Comparison of ENCODE assay signal across 8 cellular contexts in the genomic region with DNA sequence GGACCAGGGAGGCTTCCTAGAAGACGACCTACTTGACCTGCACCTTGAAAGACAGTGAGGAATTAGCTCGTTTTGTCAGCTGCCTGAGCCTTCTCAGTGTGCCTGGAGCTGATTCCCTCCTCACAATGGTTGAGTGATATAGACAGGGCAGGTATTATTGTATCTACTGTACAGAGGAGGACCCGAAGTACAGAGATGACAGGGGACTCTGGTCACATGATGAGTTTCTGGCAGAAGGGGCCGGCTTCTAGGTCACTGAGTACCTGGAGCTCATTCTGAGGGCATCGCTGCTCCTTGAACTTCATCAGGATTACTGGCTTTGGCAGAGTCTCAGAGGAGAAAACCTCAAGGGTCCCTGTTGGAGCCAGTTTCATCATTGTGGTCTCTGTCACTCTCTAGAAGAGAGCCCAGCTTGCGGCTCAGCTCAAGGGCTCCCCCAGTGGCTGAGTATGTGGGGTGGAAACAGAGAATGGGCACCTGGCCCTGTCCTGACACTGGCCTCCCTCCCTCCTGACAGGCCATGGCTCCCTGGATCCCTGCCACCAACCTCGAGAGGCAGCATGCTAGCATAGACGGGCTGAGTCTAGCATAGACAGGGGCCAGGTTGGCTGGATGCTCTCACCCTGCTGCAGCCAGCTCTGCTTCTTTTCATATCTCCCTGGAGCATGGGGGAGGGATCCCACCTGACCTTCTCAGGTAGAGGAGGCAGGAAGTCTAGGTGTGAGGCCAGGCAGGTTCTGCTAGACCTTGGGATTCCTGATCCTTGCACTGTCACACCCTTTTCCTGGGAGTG. TPM values are rescaled to one million over a fixed set of nuclear protein-coding genes. Genes with fewer than 3 reads are reported as not detected.
A peak's percentile ranks its signal among the peaks of the same experiment; 100 is the strongest.
DNase-seq lines count a peak whose midpoint lies in the region; ATAC-seq and TF ChIP-seq lines count a peak whose summit lies in the region.

No MANE protein-coding gene starts in this region.

- no peak overlapping the region for H2AFZ ChIP-seq in parathyroid adenoma

- no peak overlapping the region for H3K27ac ChIP-seq in parathyroid adenoma

- H3K27me3 ChIP-seq in parathyroid adenoma (ENCODE audit: control insufficient read depth, insufficient read depth, low read length), result no peaks in the 10 kb centered on the region

- H3K9me3 Mint-ChIP-seq in activated T-cell treated with anti-CD3 and anti-CD28 coated beads, Interleukin-2, amount 50 U/mL, for 72 hours, result no peaks in the 10 kb centered on the region

- peaks cover 27% of the 10 kb centered on the region for H3K4me1 Mint-ChIP-seq in activated T-cell treated with anti-CD3 and anti-CD28 coated beads, Interleukin-2, amount 50 U/mL, for 72 hours (ENCODE audit: low read depth)

- ATAC-seq in activated T-cell treated with anti-CD3 and anti-CD28 coated beads, Interleukin-2, amount 50 U/mL, for 72 hours (replicated peaks in 1 of 2), result peak; percentile 83 to 86
- ATAC-seq in HG03175 (IDR thresholded peaks at IDR 0.05; ENCODE audit: unreplicated experiment) (no peak), HG03469 (IDR thresholded peaks at IDR 0.05; ENCODE audit: unreplicated experiment) (no peak)

- peak; percentile 90 for TF ChIP-seq CTCF in AG10803 (conservative IDR thresholded peaks at IDR 0.05; ENCODE audit: low read length)
- TF ChIP-seq CTCF in parathyroid adenoma (IDR thresholded peaks at IDR 0.05), result peak; percentile 63

- H3K27ac Mint-ChIP-seq in activated T-cell treated with anti-CD3 and anti-CD28 coated beads, Interleukin-2, amount 50 U/mL, for 72 hours, result no peak overlapping the region

- peaks cover 5% of the 10 kb centered on the region for H3K79me2 ChIP-seq in parathyroid adenoma

- peak; percentile 77 for DNase-seq in AG10803 (ENCODE audit: low read depth)
- DNase-seq in GM19238 (ENCODE audit: insufficient read length, low spot score), result peak; percentile 60
- DNase-seq in NCI-H82 treated with DMSO at 0.1 percent for 48 hours (lab: John Stamatoyannopoulos, UW; ENCODE audit: unreplicated experiment), result peak; percentile 26
- DNase-seq in activated T-cell treated with anti-CD3 and anti-CD28 coated beads, Interleukin-2, amount 50 U/mL, for 72 hours, result peak; percentile 68 to 70
- DNase-seq in germinal center (ENCODE audit: low spot score), result peak; percentile 74

- no peak overlapping the region; the same call in 1 of the 2 replicates for H3K4me3 ChIP-seq in AG10803 (ENCODE audit: low read length)
- no peak overlapping the region for H3K4me3 ChIP-seq in parathyroid adenoma (ENCODE audit: low read depth, low read length)

- no peak overlapping the region for H3K4me3 Mint-ChIP-seq in activated T-cell treated with anti-CD3 and anti-CD28 coated beads, Interleukin-2, amount 50 U/mL, for 72 hours

- no peak overlapping the region for H3K9ac ChIP-seq in parathyroid adenoma

- H3K36me3 ChIP-seq in parathyroid adenoma (ENCODE audit: control insufficient read depth, insufficient read depth, low read length), result no peaks in the 10 kb centered on the region

- H3K4me2 ChIP-seq in parathyroid adenoma (ENCODE audit: low read length), result no peak overlapping the region

- peaks cover 15% of the 10 kb centered on the region for H3K4me1 ChIP-seq in parathyroid adenoma

- no peaks in the 10 kb centered on the region for H3K36me3 Mint-ChIP-seq in activated T-cell treated with anti-CD3 and anti-CD28 coated beads, Interleukin-2, amount 50 U/mL, for 72 hours (ENCODE audit: insufficient read depth in 2 of 2)

- no peaks in the 10 kb centered on the region for H3K27me3 Mint-ChIP-seq in activated T-cell treated with anti-CD3 and anti-CD28 coated beads, Interleukin-2, amount 50 U/mL, for 72 hours (ENCODE audit: low read depth)

- H3K9me3 ChIP-seq in parathyroid adenoma (ENCODE audit: control insufficient read depth, low read length), result no peaks in the 10 kb centered on the region

RNA-seq across cellular contexts. Expression of a gene that starts 38.7 kb away (rescaled TPM):
- 1 to 10 TPM; 2.2 to 2.8 TPM for total RNA-seq in activated T-cell treated with anti-CD3 and anti-CD28 coated beads, Interleukin-2, amount 50 U/mL, for 72 hours

Comparison
In these comparisons a context has a peak if more than half of its experiments do, and no peak if none do; other contexts are left out.
1. DNase-seq: peak in every context shown above with its lines; median percentile 77 in AG10803; 74 in germinal center; 69 in activated T-cell treated with anti-CD3 and anti-CD28 coated beads, Interleukin-2, amount 50 U/mL, for 72 hours; 60 in GM19238; 26 in NCI-H82 treated with DMSO at 0.1 percent for 48 hours.
2. ATAC-seq: peak in activated T-cell treated with anti-CD3 and anti-CD28 coated beads, Interleukin-2, amount 50 U/mL, for 72 hours (2 of 2); none in HG03175 (single experiment) and HG03469 (single experiment).